Comparison of ENCODE assay signal across 21 cellular contexts in the genomic region with DNA sequence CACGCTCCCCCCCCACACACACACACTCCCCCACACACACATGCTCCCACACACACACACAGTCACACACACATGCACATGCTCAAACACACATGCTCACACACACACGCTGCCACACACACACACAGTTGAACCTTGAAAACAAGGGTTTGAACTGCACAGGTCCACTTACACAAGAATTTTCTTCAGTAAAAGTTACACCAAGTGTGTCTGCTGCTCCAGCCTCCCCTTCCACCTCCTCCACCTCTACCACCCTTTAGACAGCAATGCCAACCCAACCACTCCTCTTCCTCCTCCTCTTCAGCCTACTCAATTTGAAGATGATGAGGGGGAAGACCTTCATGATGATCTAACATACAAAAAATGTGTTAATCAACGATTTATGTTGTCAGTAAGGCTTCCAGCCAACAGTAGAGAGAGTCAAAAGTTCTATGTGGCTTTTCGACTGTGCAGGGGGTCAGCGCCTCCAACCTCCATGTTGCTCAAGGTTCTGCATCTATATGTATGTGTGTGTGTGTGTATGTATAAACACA. TPM values are rescaled to one million over a fixed set of nuclear protein-coding genes. Genes with fewer than 3 reads are reported as not detected.
DNase-seq lines count a peak whose midpoint lies in the region; ATAC-seq, FAIRE-seq and TF ChIP-seq lines count a peak whose summit lies in the region.
"Had no signal": no experiment of that assay in that cellular context is flagged by ENCODE, and none has a peak within 500 bp of the region (broad histone marks: within the 10 kb centered on the region; RNA-seq: fewer than 3 reads in every experiment).

No MANE protein-coding gene starts in this region.

- no peak for TF ChIP-seq CTCF in A673 (conservative IDR thresholded peaks at IDR 0.05; ENCODE audit: low read depth, low read length)

- no peaks in the 10 kb centered on the region for H3K27me3 ChIP-seq in A673 (replicated peaks; ENCODE audit: insufficient read depth, low read depth, low read length, poor library complexity)
- H3K27me3 ChIP-seq: BE2C had no signal

- DNase-seq in A673 (ENCODE audit: low spot score) (no peak), RCC 7860 (ENCODE audit: low spot score) (peak; percentile 77), iris pigment epithelial cell (ENCODE audit: low read depth) (peak; percentile 26), urothelium cell line (ENCODE audit: low spot score) (no peak), UCSD-AML1 (lab: John Stamatoyannopoulos, UW; ENCODE audit: unreplicated experiment) (no peak), NCI-H2081 (lab: John Stamatoyannopoulos, UW) (no peak)
- DNase-seq: BE2C; CD4-positive, alpha-beta memory T cell; DMS153; DMS79 treated with DMSO at 0.1 percent for 48 hours; EL; GM23248; KBM-7 had no signal

- CTCF ChIA-PET in A673 (lab: Charles Lee): no interaction called here

- peaks cover 4% of the 10 kb centered on the region for H3K9me3 ChIP-seq in A673 (ENCODE audit: low read depth, low read length, poor library complexity, severe bottlenecking)
- H3K9me3 ChIP-seq: BE2C had no signal

- no peaks in the 10 kb centered on the region for H3K36me3 ChIP-seq in A673 (ENCODE audit: insufficient read depth, low read length, poor library complexity, severe bottlenecking)
- H3K36me3 ChIP-seq: BE2C had no signal

- no peak for ATAC-seq in HG03378 (IDR thresholded peaks at IDR 0.05; ENCODE audit: unreplicated experiment)
- ATAC-seq: HCT116 had no signal

- no peak overlapping the region for H3K4me3 ChIP-seq in A673 (ENCODE audit: low read depth, low read length, poor library complexity, severe bottlenecking)
- H3K4me3 ChIP-seq: GM23248 had no signal

- FAIRE-seq in RCC 7860 (lab: Jason Lieb, UNC) (peak; percentile 28), urothelium cell line (lab: Jason Lieb, UNC) (peak; percentile 30)
- FAIRE-seq: A204.1, D721Med, G401.6, GM12891, H54 had no signal

- intact Hi-C loops in A673 (cut with micrococcal nuclease; ENCODE audit: unreplicated experiment): no loop called here

- no TSS peak for BruUV-seq in A673 (replicated peaks; lab: Mats Ljungman, UMichigan)

- peak overlapping the region; percentile 14 for H3K27ac ChIP-seq in A673 (ENCODE audit: low read depth, low read length, poor library complexity, severe bottlenecking)
- H3K27ac ChIP-seq: C4-2B, GM23248 had no signal

- POLR2A ChIA-PET in A673 (lab: Charles Lee; ENCODE audit: low non-redundant PET): no interaction called here

- H3K4me1 ChIP-seq in A673 (ENCODE audit: insufficient read depth, low read length, poor library complexity, severe bottlenecking): no peaks in the 10 kb centered on the region
- H3K4me1 ChIP-seq: BE2C had no signal

RNA-seq across cellular contexts. Expression of gene HSF2BP, which starts 26.8 kb away (rescaled TPM):
- total RNA-seq in A673 (2021): 2.4 and 3.0 TPM in 2 replicates

RNA-seq across cellular contexts. Expression of gene RRP1B, which starts 26.9 kb away (rescaled TPM):
- 67.0 and 73.5 TPM in 2 replicates for total RNA-seq in A673 (2021)

Comparison
In these comparisons a context has a peak if more than half of its experiments do, and no peak if none do; other contexts are left out.
1. DNase-seq: peak in RCC 7860 (single experiment) and iris pigment epithelial cell (single experiment); none in A673 (single experiment), urothelium cell line (single experiment), UCSD-AML1 (single experiment) and NCI-H2081 (0 of 2).